In genomic region chr11:116416852-116417251, GRCh38 we compare ENCODE assay signal across 35 cellular contexts.
"Had no signal": no experiment of that assay in that cellular context is flagged by ENCODE, and none has a peak within 500 bp of the region (broad histone marks: within the 10 kb centered on the region; RNA-seq: fewer than 3 reads in every experiment).

No MANE protein-coding gene starts in this region.

- H3K9ac ChIP-seq: KMS-11 had no signal

- H3K9me3 ChIP-seq: MG63 had no signal

- H3K27ac ChIP-seq: KMS-11 had no signal

- H3K36me3 ChIP-seq: MG63 had no signal

- H3K27me3 ChIP-seq: MG63 had no signal

- H3K4me3 ChIP-seq: MG63 had no signal

- H3K4me2 ChIP-seq: KMS-11 had no signal

- DNase-seq: Karpas-422, Kasumi-1, KBM-7, KG1, MG63, MM.1S, MV-4-11, NCI-H1048, NCI-H1092, NCI-H1092 treated with DMSO at 0.1 percent for 48 hours, NCI-H1105, NCI-H1105 treated with DMSO at 0.1 percent for 48 hours, NCI-H1417, NCI-H1417 treated with DMSO at 0.1 percent for 48 hours, NCI-H1436, NCI-H1436 treated with DMSO at 0.1 percent for 48 hours, NCI-H146, NCI-H1694, NCI-H1694 treated with DMSO at 0.1 percent for 48 hours, NCI-H187, NCI-H187 treated with DMSO at 0.1 percent for 48 hours, NCI-H1930, NCI-H2029, NCI-H2029 treated with DMSO at 0.1 percent for 48 hours, NCI-H2081, NCI-H2081 treated with DMSO at 0.1 percent for 48 hours, NCI-H2107, NCI-H2171, NCI-H2171 treated with DMSO at 0.1 percent for 48 hours, NCI-H2227 treated with DMSO at 0.1 percent for 48 hours, NCI-H226, NCI-H345, NCI-H446, NCI-H446 treated with DMSO at 0.1 percent for 48 hours had no signal
